ENCODE assay signal across 1 cellular context in the genomic region with DNA sequence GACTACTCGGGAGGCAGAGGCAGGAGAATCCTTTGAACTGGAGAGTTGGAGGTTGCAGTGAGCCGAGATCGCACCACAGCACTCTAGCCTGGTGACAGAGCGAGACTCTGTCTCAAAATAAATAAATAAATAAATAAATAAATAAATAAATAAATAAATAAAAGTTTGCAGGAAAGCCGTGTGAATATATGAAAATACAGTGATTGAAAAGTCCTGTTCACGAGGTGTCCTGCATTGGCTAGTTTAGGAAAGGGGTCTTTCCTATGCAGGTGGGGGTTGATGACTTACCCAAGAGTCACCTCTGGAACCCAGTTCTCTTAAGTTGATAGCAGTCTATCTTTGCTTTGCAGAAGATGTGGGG.
TF ChIP-seq lines count a peak whose summit lies in the region.

No MANE protein-coding gene starts in this region.

TF ChIP-seq in A549, 52 proteins besides CTCF, POLR2A, EP300 and RAD21 (continued from another document):
- TF ChIP-seq, protein P1, sequence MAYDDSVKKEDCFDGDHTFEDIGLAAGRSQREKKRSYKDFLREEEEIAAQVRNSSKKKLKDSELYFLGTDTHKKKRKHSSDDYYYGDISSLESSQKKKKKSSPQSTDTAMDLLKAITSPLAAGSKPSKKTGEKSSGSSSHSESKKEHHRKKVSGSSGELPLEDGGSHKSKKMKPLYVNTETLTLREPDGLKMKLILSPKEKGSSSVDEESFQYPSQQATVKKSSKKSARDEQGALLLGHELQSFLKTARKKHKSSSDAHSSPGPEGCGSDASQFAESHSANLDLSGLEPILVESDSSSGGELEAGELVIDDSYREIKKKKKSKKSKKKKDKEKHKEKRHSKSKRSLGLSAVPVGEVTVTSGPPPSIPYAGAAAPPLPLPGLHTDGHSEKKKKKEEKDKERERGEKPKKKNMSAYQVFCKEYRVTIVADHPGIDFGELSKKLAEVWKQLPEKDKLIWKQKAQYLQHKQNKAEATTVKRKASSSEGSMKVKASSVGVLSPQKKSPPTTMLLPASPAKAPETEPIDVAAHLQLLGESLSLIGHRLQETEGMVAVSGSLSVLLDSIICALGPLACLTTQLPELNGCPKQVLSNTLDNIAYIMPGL (CRISPR knock-in tag; IDR thresholded peaks at IDR 0.05; ENCODE audit: borderline replicate concordance): no peak
- no peak for TF ChIP-seq ZNF302 (CRISPR knock-in tag; IDR thresholded peaks at IDR 0.05)
- peak; percentile 87 for TF ChIP-seq ZC3H11A (IDR thresholded peaks at IDR 0.05)
- TF ChIP-seq, protein P2, sequence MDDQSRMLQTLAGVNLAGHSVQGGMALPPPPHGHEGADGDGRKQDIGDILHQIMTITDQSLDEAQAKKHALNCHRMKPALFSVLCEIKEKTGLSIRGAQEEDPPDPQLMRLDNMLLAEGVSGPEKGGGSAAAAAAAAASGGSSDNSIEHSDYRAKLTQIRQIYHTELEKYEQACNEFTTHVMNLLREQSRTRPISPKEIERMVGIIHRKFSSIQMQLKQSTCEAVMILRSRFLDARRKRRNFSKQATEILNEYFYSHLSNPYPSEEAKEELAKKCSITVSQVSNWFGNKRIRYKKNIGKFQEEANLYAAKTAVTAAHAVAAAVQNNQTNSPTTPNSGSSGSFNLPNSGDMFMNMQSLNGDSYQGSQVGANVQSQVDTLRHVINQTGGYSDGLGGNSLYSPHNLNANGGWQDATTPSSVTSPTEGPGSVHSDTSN (IDR thresholded peaks at IDR 0.05): no peak
- no peak for TF ChIP-seq MAFK (IDR thresholded peaks at IDR 0.05; ENCODE audit: partially characterized antibody)
TF ChIP-seq in A549: peak in this region for 1.
